In genomic region chr1:22380024-22380785, GRCh38 we compare ENCODE assay signal across 18 cellular contexts.
A peak's percentile ranks its signal among the peaks of the same experiment; 100 is the strongest.
DNase-seq lines count a peak whose midpoint lies in the region; ATAC-seq and TF ChIP-seq lines count a peak whose summit lies in the region.
"Had no signal": no experiment of that assay in that cellular context is flagged by ENCODE, and none has a peak within 500 bp of the region (broad histone marks: within the 10 kb centered on the region; RNA-seq: fewer than 3 reads in every experiment).

No MANE protein-coding gene starts in this region.

- TF ChIP-seq CTCF in HEK293 (tag by site-specific recombination; IDR thresholded peaks at IDR 0.05), result no peak

- POLR2A ChIA-PET in HEK293 (lab: Yijun Ruan, JAX), result no interaction called here

- in situ Hi-C loops in Caki2 (cut with HindIII; ENCODE audit: low pct_unique_long_range_greater_than_20kb, low sequenced_read_pairs), result no loop called here

- no peak overlapping the region for H3K27ac ChIP-seq in HEK293 (ENCODE audit: extremely low read depth, low read depth, low read length)
- H3K27ac ChIP-seq in SK-N-MC, result peak overlapping the region; percentile 91
- H3K27ac ChIP-seq: dorsolateral prefrontal cortex, pancreas had no signal

- DNase-seq in Caki2 (ENCODE audit: low read depth), result peak; percentile 30
- DNase-seq in SK-N-MC (ENCODE audit: low read depth, low spot score), result no peak
- DNase-seq in islet precursor cell, result peak; percentile 90
- DNase-seq in stimulated activated naive B cell treated with anti-CD40 and anti-IgM and Interleukin-4, amounts not matched to agents 10 μg/mL and 1 μg/mL and 100 μg/mL, for 72 hours, result no peak
- no peak for DNase-seq in iPS-NIHi11 (ENCODE audit: low spot score)
- DNase-seq: activated CD8-positive, alpha-beta T cell treated with anti-CD3 and anti-CD28 coated beads for 36 hours; aorta; DMS 273 treated with DMSO at 0.1 percent for 48 hours; dorsolateral prefrontal cortex; mucosa of descending colon; NCI-H82; pancreas; SHP77 treated with DMSO at 0.1 percent for 48 hours; stimulated activated CD4-positive, alpha-beta T cell treated with anti-CD3 and anti-CD28 coated beads, Interleukin-15, amount 100 ng/mL, for 24 hours had no signal

- H3K4me3 ChIP-seq in HEK293 (ENCODE audit: low read depth, low read length) (no peak overlapping the region), SK-N-MC (peak overlapping the region; percentile 19)
- H3K4me3 ChIP-seq: dorsolateral prefrontal cortex, mucosa of descending colon, pancreas had no signal

- no peak overlapping the region for H3K27ac Mint-ChIP-seq in stimulated activated naive B cell treated with anti-CD40 and anti-IgM and Interleukin-4, amounts not matched to agents 10 μg/mL and 1 μg/mL and 100 μg/mL, for 72 hours
- H3K27ac Mint-ChIP-seq: activated CD8-positive, alpha-beta T cell treated with anti-CD3 and anti-CD28 coated beads for 36 hours; activated T-helper 2 cell treated with anti-CD3 and anti-CD28 coated beads, Interferon-gamma antibody, Interleukin-2, Interleukin-4, amounts not matched to agents 10 μg/mL and 5 μg/mL and 100 μg/mL, durations not matched to agents 14 hours and 24 hours and 36 hours had no signal

- H3K27me3 Mint-ChIP-seq in stimulated activated naive B cell treated with anti-CD40 and anti-IgM and Interleukin-4, amounts not matched to agents 10 μg/mL and 1 μg/mL and 100 μg/mL, for 72 hours, result peaks cover 18 to 35% of the 10 kb centered on the region in 2 donors

- CTCF ChIA-PET in HEK293 (lab: Yijun Ruan, JAX), result no interaction called here

- H3K4me3 Mint-ChIP-seq in stimulated activated naive B cell treated with anti-CD40 and anti-IgM and Interleukin-4, amounts not matched to agents 10 μg/mL and 1 μg/mL and 100 μg/mL, for 72 hours, result no peak overlapping the region
- H3K4me3 Mint-ChIP-seq: activated CD8-positive, alpha-beta T cell treated with anti-CD3 and anti-CD28 coated beads for 36 hours had no signal

- no peak overlapping the region for H3K9ac ChIP-seq in SK-N-MC (ENCODE audit: insufficient read length)

- H3K36me3 Mint-ChIP-seq in stimulated activated naive B cell treated with anti-CD40 and anti-IgM and Interleukin-4, amounts not matched to agents 10 μg/mL and 1 μg/mL and 100 μg/mL, for 72 hours, result no peaks in the 10 kb centered on the region

- no peak for ATAC-seq in HG02981 (IDR thresholded peaks at IDR 0.05; ENCODE audit: unreplicated experiment)
- ATAC-seq in stimulated activated naive B cell treated with anti-CD40 and anti-IgM and Interleukin-4, amounts not matched to agents 10 μg/mL and 1 μg/mL and 100 μg/mL, for 72 hours (replicated peaks), result no peak
- ATAC-seq in HG03432 (IDR thresholded peaks at IDR 0.05; ENCODE audit: unreplicated experiment), result no peak
- ATAC-seq: activated CD8-positive, alpha-beta T cell treated with anti-CD3 and anti-CD28 coated beads for 36 hours; mucosa of descending colon; pancreas had no signal

- no peaks in the 10 kb centered on the region for H3K4me1 ChIP-seq in HEK293 (ENCODE audit: control insufficient read depth, insufficient read depth, low read length)
- H3K4me1 ChIP-seq: pancreas had no signal

- no peaks in the 10 kb centered on the region for H3K4me1 Mint-ChIP-seq in stimulated activated naive B cell treated with anti-CD40 and anti-IgM and Interleukin-4, amounts not matched to agents 10 μg/mL and 1 μg/mL and 100 μg/mL, for 72 hours

- no peaks in the 10 kb centered on the region for H3K36me3 ChIP-seq in HEK293 (ENCODE audit: control insufficient read depth in 2 of 2, insufficient read depth in 1 of 2, low read length in 2 of 2)
- H3K36me3 ChIP-seq in SK-N-MC (ENCODE audit: insufficient read depth, low read length), result no peaks in the 10 kb centered on the region
- H3K36me3 ChIP-seq: pancreas had no signal

- H3K9me3 Mint-ChIP-seq in stimulated activated naive B cell treated with anti-CD40 and anti-IgM and Interleukin-4, amounts not matched to agents 10 μg/mL and 1 μg/mL and 100 μg/mL, for 72 hours, result no peaks in the 10 kb centered on the region
- H3K9me3 Mint-ChIP-seq: activated CD8-positive, alpha-beta T cell treated with anti-CD3 and anti-CD28 coated beads for 36 hours; activated T-helper 2 cell treated with anti-CD3 and anti-CD28 coated beads, Interferon-gamma antibody, Interleukin-2, Interleukin-4, amounts not matched to agents 10 μg/mL and 5 μg/mL and 100 μg/mL, durations not matched to agents 14 hours and 24 hours and 36 hours had no signal

- H3K9me3 ChIP-seq in HEK293 (ENCODE audit: control insufficient read depth, insufficient read depth, low read depth, low read length) (no peaks in the 10 kb centered on the region), SK-N-MC (ENCODE audit: low read depth, low read length) (no peaks in the 10 kb centered on the region)
- H3K9me3 ChIP-seq: mucosa of descending colon, pancreas had no signal

TF ChIP-seq in HEK293, 187 proteins besides CTCF, POLR2A, EP300 and RAD21:
- TF ChIP-seq ZNF404 (tag by site-specific recombination; IDR thresholded peaks at IDR 0.05) (no peak), KLF1 (tag by site-specific recombination; IDR thresholded peaks at IDR 0.05) (peak; percentile 35; the same call in 1 of the 2 replicates), EGR2 (tag by site-specific recombination; IDR thresholded peaks at IDR 0.05; ENCODE audit: low read depth) (no peak), ZNF639 (tag by site-specific recombination; IDR thresholded peaks at IDR 0.05) (no peak), ZNF114 (tag by site-specific recombination; IDR thresholded peaks at IDR 0.05) (no peak)
- TF ChIP-seq, protein P1, sequence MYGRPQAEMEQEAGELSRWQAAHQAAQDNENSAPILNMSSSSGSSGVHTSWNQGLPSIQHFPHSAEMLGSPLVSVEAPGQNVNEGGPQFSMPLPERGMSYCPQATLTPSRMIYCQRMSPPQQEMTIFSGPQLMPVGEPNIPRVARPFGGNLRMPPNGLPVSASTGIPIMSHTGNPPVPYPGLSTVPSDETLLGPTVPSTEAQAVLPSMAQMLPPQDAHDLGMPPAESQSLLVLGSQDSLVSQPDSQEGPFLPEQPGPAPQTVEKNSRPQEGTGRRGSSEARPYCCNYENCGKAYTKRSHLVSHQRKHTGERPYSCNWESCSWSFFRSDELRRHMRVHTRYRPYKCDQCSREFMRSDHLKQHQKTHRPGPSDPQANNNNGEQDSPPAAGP (tag by site-specific recombination; IDR thresholded peaks at IDR 0.05), result 0 out of 2 replicates have a peak, but pooled peaks have one; percentile 41
TF ChIP-seq in HEK293: peak in this region for 2.

Comparison
In these comparisons a context has a peak if more than half of its experiments do, and no peak if none do; other contexts are left out.
1. DNase-seq: peak in Caki2 (single experiment) and islet precursor cell (single experiment); none in SK-N-MC (single experiment), stimulated activated naive B cell treated with anti-CD40 and anti-IgM and Interleukin-4, amounts not matched to agents 10 μg/mL and 1 μg/mL and 100 μg/mL, for 72 hours (single experiment) and iPS-NIHi11 (single experiment).